ENCODE assay signal across 1 cellular context in genomic region chr1:40373323-40374283, GRCh38.
A peak's percentile ranks its signal among the peaks of the same experiment; 100 is the strongest.
TF ChIP-seq lines count a peak whose summit lies in the region.

TSS of gene SMAP2 (plus strand) at chr1:40373727. CDS start at chr1:40374121, 394 bp downstream.

TF ChIP-seq in HepG2, 621 proteins besides CTCF, POLR2A, EP300 and RAD21 (continued from another document and continues in another):
- TF ChIP-seq ZNF609 (CRISPR knock-in tag; IDR thresholded peaks at IDR 0.05; ENCODE audit: borderline replicate concordance) = no peak
- no peak for TF ChIP-seq ZNF225 (CRISPR knock-in tag; IDR thresholded peaks at IDR 0.05)
- no peak for TF ChIP-seq ZNF629 (CRISPR knock-in tag; conservative IDR thresholded peaks at IDR 0.05)
- no peak for TF ChIP-seq CSRNP1 (CRISPR knock-in tag; IDR thresholded peaks at IDR 0.05)
- no peak for TF ChIP-seq MAFG (CRISPR knock-in tag; IDR thresholded peaks at IDR 0.05)
- peak; percentile 82 for TF ChIP-seq ZSCAN25 (CRISPR knock-in tag; IDR thresholded peaks at IDR 0.05)
- TF ChIP-seq MYPOP (CRISPR knock-in tag; IDR thresholded peaks at IDR 0.05) = no peak
- no peak for TF ChIP-seq MAFF (IDR thresholded peaks at IDR 0.05; ENCODE audit: low read depth, low read length)
- no peak for TF ChIP-seq ZNF282 (IDR thresholded peaks at IDR 0.05; ENCODE audit: partially characterized antibody)
- TF ChIP-seq ZNF142 (CRISPR knock-in tag; IDR thresholded peaks at IDR 0.05) = no peak
- no peak for TF ChIP-seq SMAD9 (CRISPR knock-in tag; IDR thresholded peaks at IDR 0.05)
- TF ChIP-seq MTERF4 (CRISPR knock-in tag; IDR thresholded peaks at IDR 0.05) = no peak
- TF ChIP-seq ZSCAN9 (CRISPR knock-in tag; IDR thresholded peaks at IDR 0.05; ENCODE audit: borderline replicate concordance) = no peak
- no peak for TF ChIP-seq CEBPB (IDR thresholded peaks at IDR 0.05; ENCODE audit: borderline replicate concordance, low read depth, low read length)
- TF ChIP-seq EEA1 (CRISPR knock-in tag; IDR thresholded peaks at IDR 0.05; ENCODE audit: borderline replicate concordance) = no peak
- TF ChIP-seq ZNF558 (CRISPR knock-in tag; IDR thresholded peaks at IDR 0.05; ENCODE audit: borderline replicate concordance) = 0 out of 2 replicates have a peak, but pooled peaks have one; percentile 7
- no peak for TF ChIP-seq ZNF460 (CRISPR knock-in tag; IDR thresholded peaks at IDR 0.05; ENCODE audit: borderline replicate concordance)
- TF ChIP-seq NFIB (CRISPR knock-in tag; IDR thresholded peaks at IDR 0.05; ENCODE audit: borderline replicate concordance) = no peak
- no peak for TF ChIP-seq RNF219 (CRISPR knock-in tag; IDR thresholded peaks at IDR 0.05)
- no peak for TF ChIP-seq RARA (CRISPR knock-in tag; IDR thresholded peaks at IDR 0.05)
- 0 out of 2 replicates have a peak, but pooled peaks have one; percentile 15 for TF ChIP-seq TFE3 (CRISPR knock-in tag; IDR thresholded peaks at IDR 0.05)
- TF ChIP-seq GABPA (IDR thresholded peaks at IDR 0.05; ENCODE audit: low read depth, low read length) = peak; percentile 67
- TF ChIP-seq GABPA (CRISPR knock-in tag; IDR thresholded peaks at IDR 0.05; ENCODE audit: low read depth) = peak; percentile 84
- no peak for TF ChIP-seq ZNF780A (CRISPR knock-in tag; IDR thresholded peaks at IDR 0.05)
- no peak for TF ChIP-seq ZNF101 (CRISPR knock-in tag; IDR thresholded peaks at IDR 0.05; ENCODE audit: borderline replicate concordance, low read depth)
- no peak for TF ChIP-seq NR1H2 (CRISPR knock-in tag; IDR thresholded peaks at IDR 0.05; ENCODE audit: borderline replicate concordance, low read depth)
- no peak; the same call in 1 of the 2 replicates for TF ChIP-seq SP4 (CRISPR knock-in tag; IDR thresholded peaks at IDR 0.05)
- TF ChIP-seq FOSL2 (CRISPR knock-in tag; IDR thresholded peaks at IDR 0.05) = no peak
- no peak for TF ChIP-seq FIP1L1 (IDR thresholded peaks at IDR 0.05; ENCODE audit: borderline replicate concordance, insufficient read depth, low read depth, low read length)
- TF ChIP-seq SP2 (CRISPR knock-in tag; IDR thresholded peaks at IDR 0.05) = peak; percentile 55
- 0 out of 2 replicates have a peak, but pooled peaks have one; percentile 27 for TF ChIP-seq ZSCAN21 (CRISPR knock-in tag; IDR thresholded peaks at IDR 0.05; ENCODE audit: borderline replicate concordance)
- TF ChIP-seq SMARCC2 (IDR thresholded peaks at IDR 0.05) = no peak
- TF ChIP-seq ISX (CRISPR knock-in tag; conservative IDR thresholded peaks at IDR 0.05) = no peak
- no peak for TF ChIP-seq CCAR2 (optimal IDR thresholded peaks at IDR 0.05; ENCODE audit: low read depth, low read length)
- TF ChIP-seq HNF4G (IDR thresholded peaks at IDR 0.05; ENCODE audit: borderline replicate concordance, low read depth, low read length) = no peak
- no peak for TF ChIP-seq HNF4G (CRISPR knock-in tag; IDR thresholded peaks at IDR 0.05; ENCODE audit: borderline replicate concordance, low read depth)
- no peak for TF ChIP-seq ZNF737 (CRISPR knock-in tag; IDR thresholded peaks at IDR 0.05; ENCODE audit: borderline replicate concordance)
- TF ChIP-seq ZNF350 (CRISPR knock-in tag; IDR thresholded peaks at IDR 0.05; ENCODE audit: borderline replicate concordance, low read depth) = peak; percentile 28; the same call in 1 of the 2 replicates
- TF ChIP-seq HHEX (CRISPR knock-in tag; IDR thresholded peaks at IDR 0.05) = no peak
- TF ChIP-seq DPF2 (CRISPR knock-in tag; IDR thresholded peaks at IDR 0.05; ENCODE audit: borderline replicate concordance, low read depth) = no peak
- TF ChIP-seq MXD1 (CRISPR knock-in tag; IDR thresholded peaks at IDR 0.05) = 0 out of 2 replicates have a peak, but pooled peaks have one; percentile 16
- no peak for TF ChIP-seq ZBTB25 (CRISPR knock-in tag; IDR thresholded peaks at IDR 0.05)
